In genomic region chr4:174591243-174592021, GRCh38 we compare ENCODE assay signal across 8 cellular contexts.
DNase-seq lines count a peak whose midpoint lies in the region; ATAC-seq, FAIRE-seq and TF ChIP-seq lines count a peak whose summit lies in the region.

No MANE protein-coding gene starts in this region.

- no peak overlapping the region for H2BK5ac ChIP-seq in mesendoderm (ENCODE audit: low read length)

- no TSS peak for BruUV-seq in HepG2 (replicated peaks; lab: Mats Ljungman, UMichigan)

- H3K4me1 ChIP-seq in mesendoderm (ENCODE audit: control insufficient read depth, low read depth, low read length), result no peaks in the 10 kb centered on the region
- H3K4me1 ChIP-seq in HepG2 (ENCODE audit: insufficient read depth, low read length), result no peaks in the 10 kb centered on the region

- FAIRE-seq in HepG2 (lab: Jason Lieb, UNC), result no peak

- no peak overlapping the region for H3K23ac ChIP-seq in mesendoderm (ENCODE audit: low read length)

- no peak for TF ChIP-seq POLR2A in HepG2 (IDR thresholded peaks at IDR 0.05; ENCODE audit: insufficient read depth in 1 of 2, low read depth in 2 of 2, low read length in 2 of 2)

- H3K79me1 ChIP-seq in mesendoderm (ENCODE audit: low read length), result no peaks in the 10 kb centered on the region

- H3K4me3 ChIP-seq in mesendoderm (ENCODE audit: low read length), result no peak overlapping the region
- H3K4me3 ChIP-seq in HepG2 (replicated peaks in 1 of 3; ENCODE audit: insufficient read depth in 1 of 3, low read depth in 2 of 3, low read length in 3 of 3), result no peak overlapping the region

- ATAC-seq in GM18520 (IDR thresholded peaks at IDR 0.05; ENCODE audit: unreplicated experiment) (peak; percentile 94), HG02588 (IDR thresholded peaks at IDR 0.05; ENCODE audit: unreplicated experiment) (peak; percentile 65), HepG2 (no peak)

- DNase-seq in Kasumi-1 (lab: John Stamatoyannopoulos, UW), result peak; percentile 86 to 87
- no peak for DNase-seq in mesendoderm
- DNase-seq in HepG2 (ENCODE audit: low spot score), result no peak
- DNase-seq in GM10266 (ENCODE audit: extremely low spot score), result no peak
- no peak for DNase-seq in occipital lobe (lab: John Stamatoyannopoulos, UW)
- no peak for DNase-seq in AG20443 (ENCODE audit: low spot score)

- intact Hi-C loops in HepG2 (cut with micrococcal nuclease; ENCODE audit: unreplicated experiment), result no loop called here

- H3K56ac ChIP-seq in mesendoderm (ENCODE audit: low read length), result no peak overlapping the region

- no peaks in the 10 kb centered on the region for H4K20me1 ChIP-seq in HepG2 (ENCODE audit: insufficient read depth, low read length)

- CTCF ChIA-PET in HepG2 (lab: Yijun Ruan, JAX; ENCODE audit: low intra/inter-chr PET ratio, low total read pairs), result no interaction called here

- no peak overlapping the region for H2AK5ac ChIP-seq in mesendoderm (ENCODE audit: low read length)

- H3K27me3 ChIP-seq in mesendoderm (ENCODE audit: insufficient read depth, low read length, poor library complexity) (no peaks in the 10 kb centered on the region), HepG2 (ENCODE audit: control insufficient read depth in 1 of 2, insufficient read depth in 2 of 2, low read length in 2 of 2) (no peaks in the 10 kb centered on the region)

- no peak overlapping the region for H3K27ac ChIP-seq in mesendoderm (ENCODE audit: low read depth, low read length)
- H3K27ac ChIP-seq in HepG2 (ENCODE audit: extremely low read length, insufficient read depth, low read length), result no peak overlapping the region

- H2AFZ ChIP-seq in HepG2 (ENCODE audit: low read length), result no peak overlapping the region

- no peak overlapping the region for H4K8ac ChIP-seq in mesendoderm (ENCODE audit: low read depth, low read length)

- H3K36me3 ChIP-seq in mesendoderm (ENCODE audit: control insufficient read depth, insufficient read depth, low read length), result no peaks in the 10 kb centered on the region
- H3K36me3 ChIP-seq in HepG2 (replicated peaks in 1 of 2; ENCODE audit: control insufficient read depth in 1 of 2, insufficient read depth in 2 of 2, low read length in 2 of 2), result no peaks in the 10 kb centered on the region

- no peak overlapping the region for H3K4me2 ChIP-seq in mesendoderm (ENCODE audit: low read length)
- H3K4me2 ChIP-seq in HepG2 (ENCODE audit: low read depth, low read length), result no peak overlapping the region

- no peaks in the 10 kb centered on the region for H3K79me2 ChIP-seq in mesendoderm (ENCODE audit: control insufficient read depth, insufficient read depth, low read length)
- H3K79me2 ChIP-seq in HepG2 (ENCODE audit: insufficient read depth, low read length), result no peaks in the 10 kb centered on the region

- in situ Hi-C loops in HepG2 (cut with HindIII; ENCODE audit: extremely low pct_ligation_motif_present, low pct_unique_long_range_greater_than_20kb), result no loop called here

- TF ChIP-seq CTCF in HepG2 (CRISPR knock-in tag; IDR thresholded peaks at IDR 0.05) (no peak), GM10266 (IDR thresholded peaks at IDR 0.05; ENCODE audit: control insufficient read depth, insufficient read depth, low read depth, missing control alignments) (no peak)

- no peak for TF ChIP-seq EP300 in HepG2 (IDR thresholded peaks at IDR 0.05; ENCODE audit: low read depth in 2 of 2, low read length in 2 of 2)
- TF ChIP-seq EP300 in HepG2 (CRISPR knock-in tag; IDR thresholded peaks at IDR 0.05; ENCODE audit: borderline replicate concordance), result no peak

- H3K4ac ChIP-seq in mesendoderm (ENCODE audit: low read depth, low read length), result no peak overlapping the region

- no peaks in the 10 kb centered on the region for H3K9me3 ChIP-seq in HepG2 (ENCODE audit: low read length)

- H2BK15ac ChIP-seq in mesendoderm (replicated peaks; ENCODE audit: low read depth), result peak overlapping the region; percentile 85

- no peak overlapping the region for H2BK120ac ChIP-seq in mesendoderm (ENCODE audit: low read depth, low read length)

- POLR2A ChIA-PET in HepG2 (lab: Yijun Ruan, JAX), result no interaction called here

- H3K9ac ChIP-seq in mesendoderm (ENCODE audit: low read length) (no peak overlapping the region), HepG2 (ENCODE audit: insufficient read depth, low read depth, low read length) (no peak overlapping the region)

- no CpG with 5 or more reads among the region's 5 CpGs for WGBS in mesendoderm (ENCODE audit: extremely low coverage, insufficient coverage, low lambda C conversion rate)
- 6% methylated on average over 5 of the region's 5 CpGs for WGBS in HepG2 (ENCODE audit: low lambda C conversion rate)

- H3K18ac ChIP-seq in mesendoderm (ENCODE audit: low read length), result no peak overlapping the region

- no peak for TF ChIP-seq RAD21 in HepG2 (CRISPR knock-in tag; IDR thresholded peaks at IDR 0.05)

- H4K5ac ChIP-seq in mesendoderm (ENCODE audit: low read length), result no peak overlapping the region

TF ChIP-seq in HepG2, 621 proteins besides CTCF, POLR2A, EP300 and RAD21:
- TF ChIP-seq GMEB1 (CRISPR knock-in tag; IDR thresholded peaks at IDR 0.05; ENCODE audit: borderline replicate concordance), result no peak
- TF ChIP-seq SIX4 (CRISPR knock-in tag; IDR thresholded peaks at IDR 0.05), result no peak
- no peak for TF ChIP-seq HDAC1 (CRISPR knock-in tag; IDR thresholded peaks at IDR 0.05)
- TF ChIP-seq RCOR2 (CRISPR knock-in tag; IDR thresholded peaks at IDR 0.05), result no peak
- no peak for TF ChIP-seq ZNF597 (CRISPR knock-in tag; IDR thresholded peaks at IDR 0.05)
- TF ChIP-seq MNT (IDR thresholded peaks at IDR 0.05), result no peak
- TF ChIP-seq MAFG (CRISPR knock-in tag; IDR thresholded peaks at IDR 0.05), result no peak
- no peak for TF ChIP-seq EZH2 (conservative IDR thresholded peaks at IDR 0.05; ENCODE audit: low read depth, low read length)
TF ChIP-seq in HepG2: peak in this region for 0.

Comparison
In these comparisons a context has a peak if more than half of its experiments do, and no peak if none do; other contexts are left out.
1. DNase-seq: peak in Kasumi-1 (2 of 2); none in mesendoderm (single experiment), HepG2 (single experiment), GM10266 (single experiment), occipital lobe (single experiment) and AG20443 (single experiment).